28 cellular contexts compared by ENCODE assay signal in the genomic region with DNA sequence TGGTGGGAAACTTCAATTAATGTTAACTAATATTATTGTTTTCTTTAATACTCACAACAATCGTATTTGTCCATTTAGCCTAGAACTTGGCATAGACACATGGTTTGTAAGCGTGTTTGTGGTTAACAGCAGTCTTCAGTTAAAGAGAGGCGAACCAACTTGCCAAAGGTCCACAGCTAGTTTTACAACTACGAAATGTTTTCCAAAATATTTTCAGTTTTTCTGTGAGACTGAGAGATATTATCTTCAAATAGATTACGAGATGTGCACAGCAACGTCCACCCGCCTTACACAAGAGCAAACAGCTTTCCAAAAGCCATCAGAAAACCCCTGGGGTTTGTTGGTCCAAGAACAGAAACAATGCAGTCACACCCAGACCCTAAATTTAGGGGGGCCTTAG. TPM values are rescaled to one million over a fixed set of nuclear protein-coding genes. Genes with fewer than 3 reads are reported as not detected.
DNase-seq lines count a peak whose midpoint lies in the region; ATAC-seq and TF ChIP-seq lines count a peak whose summit lies in the region.
"Had no signal": no experiment of that assay in that cellular context is flagged by ENCODE, and none has a peak within 500 bp of the region (broad histone marks: within the 10 kb centered on the region; RNA-seq: fewer than 3 reads in every experiment).

No MANE protein-coding gene starts in this region.

- ATAC-seq in Right ventricle myocardium superior (ENCODE audit: poor library complexity) = peak; percentile 35
- ATAC-seq in heart left ventricle = no peak
- ATAC-seq: activated CD4-positive, CD25-positive, alpha-beta regulatory T cell treated with anti-CD3 and anti-CD28 coated beads, Interleukin-2, amount 50 U/mL, for 24 hours; K562 had no signal

- H3K27me3 ChIP-seq in heart left ventricle (no peaks in the 10 kb centered on the region), suprapubic skin (no peaks in the 10 kb centered on the region)
- H3K27me3 ChIP-seq: MG63, spleen had no signal

- TF ChIP-seq CTCF in heart left ventricle (IDR thresholded peaks at IDR 0.05) (no peak), LNCaP clone FGC (IDR thresholded peaks at IDR 0.05; ENCODE audit: control insufficient read depth, extremely low read depth, insufficient read depth) (no peak), suprapubic skin (IDR thresholded peaks at IDR 0.05) (no peak)

- no peak overlapping the region for H3K4me3 Mint-ChIP-seq in activated CD4-positive, alpha-beta memory T cell treated with anti-CD3 and anti-CD28 coated beads, Interleukin-2, amount 10 ng/mL, durations not matched to agents 7 days and 5 days
- H3K4me3 Mint-ChIP-seq in activated naive CD4-positive, alpha-beta T cell treated with anti-CD3 and anti-CD28 coated beads for 36 hours = no peak overlapping the region
- H3K4me3 Mint-ChIP-seq: HFFc6; neural crest cell; stimulated activated naive CD8-positive, alpha-beta T cell treated with anti-CD3 and anti-CD28 coated beads, Interleukin-15, Interleukin-2, amounts not matched to agents 100 ng/mL and 50 ng/mL, for 24 hours; T-helper 1 cell treated with Interleukin-12 subunit alpha and Interleukin-12 subunit beta and Interleukin-4 antibody, amounts not matched to agents 30 μg/mL and 1 μg/mL, for 36 hours had no signal

- H3K4me1 ChIP-seq in heart left ventricle (peaks cover 0 to 14% (median 0%) of the 10 kb centered on the region in 12 donors), suprapubic skin (peaks cover 23% of the 10 kb centered on the region)

- TF ChIP-seq EP300 in suprapubic skin (IDR thresholded peaks at IDR 0.05) = no peak

- no peaks in the 10 kb centered on the region for H3K36me3 Mint-ChIP-seq in activated CD4-positive, alpha-beta memory T cell treated with anti-CD3 and anti-CD28 coated beads, Interleukin-2, amount 10 ng/mL, durations not matched to agents 7 days and 5 days (ENCODE audit: low read depth)
- no peaks in the 10 kb centered on the region for H3K36me3 Mint-ChIP-seq in activated naive CD4-positive, alpha-beta T cell treated with anti-CD3 and anti-CD28 coated beads for 36 hours (ENCODE audit: low read depth)
- H3K36me3 Mint-ChIP-seq: CD4-positive, alpha-beta memory T cell had no signal

- H3K9me3 Mint-ChIP-seq in activated CD4-positive, alpha-beta memory T cell treated with anti-CD3 and anti-CD28 coated beads, Interleukin-2, amount 10 ng/mL, durations not matched to agents 7 days and 5 days = no peaks in the 10 kb centered on the region
- no peaks in the 10 kb centered on the region for H3K9me3 Mint-ChIP-seq in activated naive CD4-positive, alpha-beta T cell treated with anti-CD3 and anti-CD28 coated beads for 36 hours
- H3K9me3 Mint-ChIP-seq: CD4-positive, alpha-beta memory T cell; HFFc6; neural crest cell; stimulated activated naive CD8-positive, alpha-beta T cell treated with anti-CD3 and anti-CD28 coated beads, Interleukin-15, Interleukin-2, amounts not matched to agents 100 ng/mL and 50 ng/mL, for 24 hours; T-helper 1 cell treated with Interleukin-12 subunit alpha and Interleukin-12 subunit beta and Interleukin-4 antibody, amounts not matched to agents 30 μg/mL and 1 μg/mL, for 36 hours had no signal

- H3K9me3 ChIP-seq in heart left ventricle = no peaks in the 10 kb centered on the region
- no peaks in the 10 kb centered on the region for H3K9me3 ChIP-seq in suprapubic skin
- H3K9me3 ChIP-seq: MG63, SK-N-SH, spleen, thoracic aorta had no signal

- no peak for TF ChIP-seq POLR2A in heart left ventricle (IDR thresholded peaks at IDR 0.05)
- no peak for TF ChIP-seq POLR2A in suprapubic skin (IDR thresholded peaks at IDR 0.05)

- H3K36me3 ChIP-seq in heart left ventricle (no peaks in the 10 kb centered on the region), suprapubic skin (no peaks in the 10 kb centered on the region)
- H3K36me3 ChIP-seq: MG63, spleen, thoracic aorta had no signal

- DNase-seq in Right ventricle myocardium superior (no peak), heart left ventricle (no peak), LNCaP clone FGC (ENCODE audit: low read depth) (peak; percentile 67), fibroblast of the conjunctiva (ENCODE audit: low read depth) (peak; percentile 46), suprapubic skin (ENCODE audit: low spot score in 2 of 2) (no peak), amniotic stem cell (lab: John Stamatoyannopoulos, UW) (no peak)
- DNase-seq in activated CD4-positive, alpha-beta memory T cell treated with anti-CD3 and anti-CD28 coated beads, Interleukin-2, amount 10 ng/mL, durations not matched to agents 7 days and 5 days = no peak
- no peak for DNase-seq in activated naive CD4-positive, alpha-beta T cell treated with anti-CD3 and anti-CD28 coated beads for 36 hours
- DNase-seq: activated CD4-positive, alpha-beta T cell treated with anti-CD3 and anti-CD28 coated beads, Interleukin-2, amount 50 U/mL, for 48 hours; activated CD8-positive, alpha-beta memory T cell treated with anti-CD3 and anti-CD28 coated beads, Interleukin-2, amount 50 U/mL, for 48 hours; activated naive CD4-positive, alpha-beta T cell treated with anti-CD3 and anti-CD28 coated beads, Interleukin-2, amount 50 U/mL, for 16 hours; AML-193; CD4-positive, alpha-beta memory T cell; HFFc6; MG63; NCI-H1105 treated with DMSO at 0.1 percent for 48 hours; NCI-H1930; NCI-H524; NK-92 treated with Interleukin-12 subunit alpha and Interleukin-12 subunit beta, amount 100 ng/mL, for 24 hours; SK-N-SH; spleen; stimulated activated CD4-positive, alpha-beta T cell treated with anti-CD3 and anti-CD28 coated beads, Interleukin-2, amount 100 ng/mL, for 24 hours had no signal

- WGBS in heart left ventricle, 4 donors = 57 to 69% (median 62%) methylated on average over 7 of the region's 7 CpGs
- WGBS in suprapubic skin = 36% methylated on average over 7 of the region's 7 CpGs

- H3K27ac Mint-ChIP-seq in activated CD4-positive, alpha-beta memory T cell treated with anti-CD3 and anti-CD28 coated beads, Interleukin-2, amount 10 ng/mL, durations not matched to agents 7 days and 5 days = no peak overlapping the region
- H3K27ac Mint-ChIP-seq in activated naive CD4-positive, alpha-beta T cell treated with anti-CD3 and anti-CD28 coated beads for 36 hours = no peak overlapping the region
- H3K27ac Mint-ChIP-seq: HFFc6; stimulated activated naive CD8-positive, alpha-beta T cell treated with anti-CD3 and anti-CD28 coated beads, Interleukin-15, Interleukin-2, amounts not matched to agents 100 ng/mL and 50 ng/mL, for 24 hours; T-helper 1 cell treated with Interleukin-12 subunit alpha and Interleukin-12 subunit beta and Interleukin-4 antibody, amounts not matched to agents 30 μg/mL and 1 μg/mL, for 36 hours had no signal

- intact Hi-C loops in Right ventricle myocardium superior (cut with DNase I) (loop anchor here (2.0 to 5.0 kb wide), 2 partner anchors 56 to 143 kb away; no protein-coding TSS in a partner anchor), heart left ventricle (cut with DNase I) (loop anchor here in 6 of 10 donors (2.0 to 10.0 kb wide), 4 partner anchors 53 to 61 kb away; partner anchors contain the start of gene RASSF3 (in 3 of the 6))
- intact Hi-C loops in activated naive CD4-positive, alpha-beta T cell treated with anti-CD3 and anti-CD28 coated beads for 36 hours (cut with micrococcal nuclease) = no loop called here

- H3K27ac ChIP-seq in heart left ventricle (peak overlapping the region in 2 of 12 donors; percentile 18 to 23), suprapubic skin (peak overlapping the region; percentile 7)
- H3K27ac ChIP-seq: spleen, thoracic aorta had no signal

- POLR2A ChIA-PET in activated CD4-positive, alpha-beta memory T cell treated with anti-CD3 and anti-CD28 coated beads, Interleukin-2, amount 10 ng/mL, durations not matched to agents 7 days and 5 days (lab: Charles Lee) = no interaction called here

- H3K4me3 ChIP-seq in heart left ventricle (no peak overlapping the region), LNCaP clone FGC (ENCODE audit: low read depth, low read length) (no peak overlapping the region), suprapubic skin (no peak overlapping the region)
- H3K4me3 ChIP-seq: K562, MG63, spleen, thoracic aorta had no signal

- peaks cover 7% of the 10 kb centered on the region for H3K27me3 Mint-ChIP-seq in activated CD4-positive, alpha-beta memory T cell treated with anti-CD3 and anti-CD28 coated beads, Interleukin-2, amount 10 ng/mL, durations not matched to agents 7 days and 5 days
- H3K27me3 Mint-ChIP-seq in activated naive CD4-positive, alpha-beta T cell treated with anti-CD3 and anti-CD28 coated beads for 36 hours (ENCODE audit: low read depth) = no peaks in the 10 kb centered on the region
- H3K27me3 Mint-ChIP-seq: CD4-positive, alpha-beta memory T cell; stimulated activated naive CD8-positive, alpha-beta T cell treated with anti-CD3 and anti-CD28 coated beads, Interleukin-15, Interleukin-2, amounts not matched to agents 100 ng/mL and 50 ng/mL, for 24 hours had no signal

- peaks cover 4% of the 10 kb centered on the region for H3K4me1 Mint-ChIP-seq in activated CD4-positive, alpha-beta memory T cell treated with anti-CD3 and anti-CD28 coated beads, Interleukin-2, amount 10 ng/mL, durations not matched to agents 7 days and 5 days
- H3K4me1 Mint-ChIP-seq in activated naive CD4-positive, alpha-beta T cell treated with anti-CD3 and anti-CD28 coated beads for 36 hours (ENCODE audit: low read depth) = peaks cover 7% of the 10 kb centered on the region

- CTCF ChIA-PET in activated CD4-positive, alpha-beta memory T cell treated with anti-CD3 and anti-CD28 coated beads, Interleukin-2, amount 10 ng/mL, durations not matched to agents 7 days and 5 days (lab: Charles Lee) = interaction anchor here (1.7 to 4.9 kb wide), 2 partner anchors 57 to 145 kb away, joined by 5 to 118 read pairs; no protein-coding TSS in a partner anchor
- CTCF ChIA-PET in activated naive CD4-positive, alpha-beta T cell treated with anti-CD3 and anti-CD28 coated beads for 36 hours (lab: Charles Lee) = interaction anchor here (1.1 to 2.5 kb wide), 2 partner anchors 146 to 188 kb away, joined by 4 to 8 read pairs; no protein-coding TSS in a partner anchor

RNA-seq across cellular contexts. Expression of gene RASSF3, which starts 58.6 kb away (rescaled TPM):
- total RNA-seq in Right ventricle myocardium superior = 117 TPM
- total RNA-seq in heart left ventricle = 100 to 1,000 TPM in 4 of 9 donors, 10 to 100 TPM in 5; 59.7 to 116 (median 93.4) TPM
- 10 to 100 TPM; 32.8 to 55.4 TPM for polyA plus RNA-seq in heart left ventricle
- total RNA-seq in suprapubic skin = 10 to 100 TPM in 3 of 4 donors, 1 to 10 TPM in 1; 9.1 to 16.1 (median 11.2) TPM
- 10 to 100 TPM; 81.3 to 83.7 TPM for total RNA-seq in activated CD4-positive, alpha-beta memory T cell treated with anti-CD3 and anti-CD28 coated beads, Interleukin-2, amount 10 ng/mL, durations not matched to agents 7 days and 5 days
- 10 to 100 TPM; 39.4 to 43.8 TPM for total RNA-seq in activated naive CD4-positive, alpha-beta T cell treated with anti-CD3 and anti-CD28 coated beads for 36 hours

Comparison
In these comparisons a context has a peak if more than half of its experiments do, and no peak if none do; other contexts are left out.
1. DNase-seq: peak in LNCaP clone FGC (single experiment) and fibroblast of the conjunctiva (single experiment); none in Right ventricle myocardium superior (single experiment), heart left ventricle (0 of 5), suprapubic skin (0 of 2), activated CD4-positive, alpha-beta memory T cell treated with anti-CD3 and anti-CD28 coated beads, Interleukin-2, amount 10 ng/mL, durations not matched to agents 7 days and 5 days (single experiment), activated naive CD4-positive, alpha-beta T cell treated with anti-CD3 and anti-CD28 coated beads for 36 hours (single experiment) and amniotic stem cell (single experiment).